28 cellular contexts compared by ENCODE assay signal in genomic region chr17:40150215-40150614, GRCh38. TPM values are rescaled to one million over a fixed set of nuclear protein-coding genes. Genes with fewer than 3 reads are reported as not detected.
DNase-seq lines count a peak whose midpoint lies in the region; ATAC-seq, FAIRE-seq and TF ChIP-seq lines count a peak whose summit lies in the region.
"Had no signal": no experiment of that assay in that cellular context is flagged by ENCODE, and none has a peak within 500 bp of the region (broad histone marks: within the 10 kb centered on the region; RNA-seq: fewer than 3 reads in every experiment).

No MANE protein-coding gene starts in this region.

- 0 out of 2 replicates have a peak, but pooled peaks cover 4% of the 10 kb centered on the region for H4K20me1 ChIP-seq in HepG2 (ENCODE audit: insufficient read depth, low read length)

- H2AFZ ChIP-seq in HepG2 (ENCODE audit: low read length): no peak overlapping the region

- no peak overlapping the region for H3K4me2 ChIP-seq in HepG2 (ENCODE audit: low read depth, low read length)
- H3K4me2 ChIP-seq: KMS-11 had no signal

- peaks cover 45% of the 10 kb centered on the region for H3K4me1 Mint-ChIP-seq in T-helper 17 cell

- H3K27me3 ChIP-seq in HepG2 (ENCODE audit: control insufficient read depth in 1 of 2, insufficient read depth in 2 of 2, low read length in 2 of 2) (no peaks in the 10 kb centered on the region), right lobe of liver (no peaks in the 10 kb centered on the region)
- H3K27me3 ChIP-seq: breast epithelium, sigmoid colon, SJCRH30, tibial nerve had no signal

- in situ Hi-C loops in HepG2 (cut with HindIII; ENCODE audit: extremely low pct_ligation_motif_present, low pct_unique_long_range_greater_than_20kb) (no loop called here), GM13977 (cut with MboI; ENCODE audit: low pct_unique_long_range_greater_than_20kb, low sequenced_read_pairs, unreplicated experiment) (no loop called here)

- FAIRE-seq in HepG2 (lab: Jason Lieb, UNC): no peak
- FAIRE-seq: GM18507, HTR-8/SVneo, islet of Langerhans, RCC 7860 had no signal

- TF ChIP-seq POLR2A in HepG2 (IDR thresholded peaks at IDR 0.05; ENCODE audit: insufficient read depth in 1 of 2, low read depth in 2 of 2, low read length in 2 of 2) (no peak), right lobe of liver (IDR thresholded peaks at IDR 0.05) (no peak)

- H3K27ac Mint-ChIP-seq in T-helper 17 cell: peak overlapping the region; percentile 54

- H3K27ac ChIP-seq in HepG2 (ENCODE audit: extremely low read length, insufficient read depth, low read length) (no peak overlapping the region), right lobe of liver (no peak overlapping the region)
- H3K27ac ChIP-seq: breast epithelium, coronary artery, KMS-11, sigmoid colon, SJCRH30, tibial nerve had no signal

- CTCF ChIA-PET in HepG2 (lab: Yijun Ruan, JAX; ENCODE audit: low intra/inter-chr PET ratio, low total read pairs): no interaction called here

- H3K36me3 ChIP-seq in HepG2 (replicated peaks in 1 of 2; ENCODE audit: control insufficient read depth in 1 of 2, insufficient read depth in 2 of 2, low read length in 2 of 2) (peaks cover 32 to 79% of the 10 kb centered on the region in 2 experiments), right lobe of liver (peaks cover 0 to 52% (median 15%) of the 10 kb centered on the region in 4 donors)
- H3K36me3 ChIP-seq: breast epithelium had no signal

- POLR2A ChIA-PET in HepG2 (lab: Yijun Ruan, JAX): interaction anchor here (0.5 to 0.9 kb wide), 3 partner anchors 35 to 39 kb away, joined by 3 to 5 read pairs (median 4); no protein-coding TSS in a partner anchor

- H3K4me3 ChIP-seq in HepG2 (replicated peaks in 1 of 3; ENCODE audit: insufficient read depth in 1 of 3, low read depth in 2 of 3, low read length in 3 of 3) (no peak overlapping the region), right lobe of liver (no peak overlapping the region), fibroblast of pulmonary artery (replicated peaks; ENCODE audit: low read depth, low read length) (no peak overlapping the region)
- H3K4me3 ChIP-seq: breast epithelium, coronary artery, sigmoid colon, SJCRH30, tibial nerve had no signal

- no peak for TF ChIP-seq RAD21 in HepG2 (CRISPR knock-in tag; IDR thresholded peaks at IDR 0.05)

- TF ChIP-seq CTCF in HepG2 (CRISPR knock-in tag; IDR thresholded peaks at IDR 0.05) (no peak), right lobe of liver (IDR thresholded peaks at IDR 0.05) (no peak), fibroblast of pulmonary artery (IDR thresholded peaks at IDR 0.05; ENCODE audit: low read length, missing control alignments) (no peak), GM13977 (IDR thresholded peaks at IDR 0.05; ENCODE audit: extremely low read depth, insufficient read depth, missing control alignments) (no peak)

- peak overlapping the region; percentile 25 for H3K4me3 Mint-ChIP-seq in T-helper 17 cell
- H3K4me3 Mint-ChIP-seq: effector memory CD8-positive, alpha-beta T cell; neural crest cell had no signal

- H3K4me1 ChIP-seq in HepG2 (ENCODE audit: insufficient read depth, low read length): peaks cover 12% of the 10 kb centered on the region
- peaks cover 0 to 4% (median 0%) of the 10 kb centered on the region in 4 donors for H3K4me1 ChIP-seq in right lobe of liver
- H3K4me1 ChIP-seq: breast epithelium, SJCRH30 had no signal

- no peak overlapping the region for H3K9ac ChIP-seq in HepG2 (ENCODE audit: insufficient read depth, low read depth, low read length)
- H3K9ac ChIP-seq: KMS-11 had no signal

- peaks cover 18% of the 10 kb centered on the region for H3K36me3 Mint-ChIP-seq in T-helper 17 cell (ENCODE audit: low read depth)

- intact Hi-C loops in HepG2 (cut with micrococcal nuclease; ENCODE audit: unreplicated experiment): no loop called here
- intact Hi-C loops in right lobe of liver (cut with DNase I): no loop called here

- 83% methylated on average over 4 of the region's 4 CpGs for WGBS in HepG2 (ENCODE audit: low lambda C conversion rate)
- 66% methylated on average over 4 of the region's 4 CpGs for WGBS in right lobe of liver (ENCODE audit: insufficient coverage, low coverage, low lambda C conversion rate, missing lambda C conversion rate)

- no TSS peak for BruUV-seq in HepG2 (replicated peaks; lab: Mats Ljungman, UMichigan)

- ATAC-seq in HepG2: no peak
- no peak for ATAC-seq in right lobe of liver
- ATAC-seq in T-helper 17 cell: no peak
- ATAC-seq in GM21737 (IDR thresholded peaks at IDR 0.05; ENCODE audit: unreplicated experiment): no peak
- ATAC-seq in GM19455 (IDR thresholded peaks at IDR 0.05; ENCODE audit: unreplicated experiment): no peak
- ATAC-seq: effector memory CD8-positive, alpha-beta T cell; esophagus mucosa had no signal

- no peak for DNase-seq in HepG2 (ENCODE audit: low spot score)
- DNase-seq in right lobe of liver: no peak
- no peak for DNase-seq in T-helper 17 cell
- peak; percentile 15 for DNase-seq in fibroblast of pulmonary artery (ENCODE audit: low read depth)
- no peak for DNase-seq in GM13977 (ENCODE audit: low spot score)
- DNase-seq: activated CD4-positive, alpha-beta T cell treated with anti-CD3 and anti-CD28 coated beads for 48 hours; activated naive CD4-positive, alpha-beta T cell; amygdala; effector memory CD8-positive, alpha-beta T cell; GDM1; NCI-H1048; NCI-H1694 treated with DMSO at 0.1 percent for 48 hours; NCI-H2171 treated with DMSO at 0.1 percent for 48 hours; NCI-H526; sigmoid colon; SJCRH30 had no signal

- H3K27me3 Mint-ChIP-seq in T-helper 17 cell: no peaks in the 10 kb centered on the region
- H3K27me3 Mint-ChIP-seq: effector memory CD8-positive, alpha-beta T cell had no signal

- no peaks in the 10 kb centered on the region for H3K9me3 ChIP-seq in HepG2 (ENCODE audit: low read length)
- no peaks in the 10 kb centered on the region for H3K9me3 ChIP-seq in right lobe of liver
- no peaks in the 10 kb centered on the region for H3K9me3 ChIP-seq in T-helper 17 cell (ENCODE audit: control insufficient read depth, low read length, poor library complexity, severe bottlenecking)
- H3K9me3 ChIP-seq: breast epithelium, sigmoid colon, SJCRH30, tibial nerve had no signal

- TF ChIP-seq EP300 in HepG2 (IDR thresholded peaks at IDR 0.05; ENCODE audit: low read depth in 2 of 2, low read length in 2 of 2) (no peak), HepG2 (CRISPR knock-in tag; IDR thresholded peaks at IDR 0.05; ENCODE audit: borderline replicate concordance) (no peak)

- peaks cover 53% of the 10 kb centered on the region for H3K79me2 ChIP-seq in HepG2 (ENCODE audit: insufficient read depth, low read length)

RNA-seq across cellular contexts. Expression of gene CASC3, which starts 9.9 kb away (rescaled TPM):
- total RNA-seq in HepG2 (2016; rRNA removed; fragmentation: Illumina TruSeq; extraction: Trizol) (29.6 and 30.8 TPM in 2 replicates), right lobe of liver (10 to 100 TPM; 19.6 to 31.5 (median 25.9) TPM), T-helper 17 cell (100 to 1,000 TPM; 168 to 176 TPM)
- 27.8 and 32.3 TPM in 2 replicates for total RNA-seq in HepG2 (2016; cell fraction: cytosol; rRNA removed; fragmentation: Illumina TruSeq; extraction: Trizol; ENCODE audit: low read depth)
- 26.4 and 32.2 TPM in 2 replicates for total RNA-seq in HepG2 (2016; cell fraction: insoluble cytoplasmic fraction; rRNA removed; fragmentation: Illumina TruSeq; extraction: Trizol)
- total RNA-seq in HepG2 (2016; cell fraction: membrane; rRNA removed; fragmentation: Illumina TruSeq; extraction: Trizol): 28.8 and 30.1 TPM in 2 replicates
- 30.8 and 38.1 TPM in 2 replicates for total RNA-seq in HepG2 (2016; cell fraction: nucleus; rRNA removed; fragmentation: Illumina TruSeq; extraction: Trizol)
- 60.9 and 62.9 TPM in 2 replicates for polyA plus RNA-seq in HepG2 (2011; rRNA removed)
- 25.1 and 35.9 TPM in 2 replicates for polyA plus RNA-seq in HepG2 (2011; cell fraction: cytosol; rRNA removed)
- polyA plus RNA-seq in HepG2 (2011; cell fraction: nucleus; rRNA removed): 142 and 152 TPM in 2 replicates
- polyA plus RNA-seq in HepG2 (2012): 70.7 and 76.1 TPM in 2 replicates
- polyA plus RNA-seq in HepG2 (2016; cell fraction: cytosol; fragmentation: Illumina TruSeq; extraction: Trizol; ENCODE audit: low read depth): 5.4 and 6.1 TPM in 2 replicates
- polyA plus RNA-seq in HepG2 (2016; cell fraction: insoluble cytoplasmic fraction; fragmentation: Illumina TruSeq; extraction: Trizol; ENCODE audit: low read depth): 32.0 and 41.3 TPM in 2 replicates
- polyA plus RNA-seq in HepG2 (2016; cell fraction: membrane; fragmentation: Illumina TruSeq; extraction: Trizol; ENCODE audit: low read depth): 18.7 and 20.0 TPM in 2 replicates
- polyA plus RNA-seq in HepG2 (2016; cell fraction: nucleus; fragmentation: Illumina TruSeq; extraction: Trizol; ENCODE audit: insufficient read depth, low read depth): 74.6 and 84.0 TPM in 2 replicates
- polyA minus RNA-seq in HepG2 (2011; rRNA and poly(A)+ RNA removed; ENCODE audit: low replicate concordance): 60.8 and 70.8 TPM in 2 replicates
- polyA minus RNA-seq in HepG2 (2011; cell fraction: cytosol; rRNA and poly(A)+ RNA removed): 20.8 and 24.8 TPM in 2 replicates
- 59.5 and 60.8 TPM in 2 replicates for polyA minus RNA-seq in HepG2 (2011; cell fraction: nucleus; rRNA and poly(A)+ RNA removed)

RNA-seq across cellular contexts. Expression of gene RAPGEFL1, which starts 27.1 kb away (rescaled TPM):
- 1.1 and 4.5 TPM in 2 replicates for total RNA-seq in HepG2 (2016; rRNA removed; fragmentation: Illumina TruSeq; extraction: Trizol)
- 1.5 and 1.9 TPM in 2 replicates for total RNA-seq in HepG2 (2016; cell fraction: cytosol; rRNA removed; fragmentation: Illumina TruSeq; extraction: Trizol; ENCODE audit: low read depth)
- 1.3 and 2.7 TPM in 2 replicates for total RNA-seq in HepG2 (2016; cell fraction: insoluble cytoplasmic fraction; rRNA removed; fragmentation: Illumina TruSeq; extraction: Trizol)
- 1.7 TPM in 2 replicates for total RNA-seq in HepG2 (2016; cell fraction: membrane; rRNA removed; fragmentation: Illumina TruSeq; extraction: Trizol)
- total RNA-seq in HepG2 (2016; cell fraction: nucleus; rRNA removed; fragmentation: Illumina TruSeq; extraction: Trizol): 4.2 and 4.8 TPM in 2 replicates
- 7.3 and 7.8 TPM in 2 replicates for polyA plus RNA-seq in HepG2 (2011; rRNA removed)
- 1.8 and 1.9 TPM in 2 replicates for polyA plus RNA-seq in HepG2 (2011; cell fraction: cytosol; rRNA removed)
- polyA plus RNA-seq in HepG2 (2011; cell fraction: nucleus; rRNA removed): 53.9 and 60.7 TPM in 2 replicates
- 6.4 and 8.2 TPM in 2 replicates for polyA plus RNA-seq in HepG2 (2012)
- polyA plus RNA-seq in HepG2 (2016; cell fraction: cytosol; fragmentation: Illumina TruSeq; extraction: Trizol; ENCODE audit: low read depth): 0.27 and 0.35 TPM in 2 replicates
- polyA plus RNA-seq in HepG2 (2016; cell fraction: insoluble cytoplasmic fraction; fragmentation: Illumina TruSeq; extraction: Trizol; ENCODE audit: low read depth): 1.6 and 2.4 TPM in 2 replicates
- 0.85 and 0.91 TPM in 2 replicates for polyA plus RNA-seq in HepG2 (2016; cell fraction: membrane; fragmentation: Illumina TruSeq; extraction: Trizol; ENCODE audit: low read depth)
- 23.6 and 26.4 TPM in 2 replicates for polyA plus RNA-seq in HepG2 (2016; cell fraction: nucleus; fragmentation: Illumina TruSeq; extraction: Trizol; ENCODE audit: insufficient read depth, low read depth)
- polyA minus RNA-seq in HepG2 (2011; rRNA and poly(A)+ RNA removed; ENCODE audit: low replicate concordance): 4.9 and 19.9 TPM in 2 replicates
- polyA minus RNA-seq in HepG2 (2011; cell fraction: cytosol; rRNA and poly(A)+ RNA removed): 0.53 and 1.3 TPM in 2 replicates
- 10.6 and 13.8 TPM in 2 replicates for polyA minus RNA-seq in HepG2 (2011; cell fraction: nucleus; rRNA and poly(A)+ RNA removed)
- 10 to 100 TPM in 1 of 6 experiments, 1 to 10 TPM in 5; 1.4 to 16.5 (median 4.4) TPM for total RNA-seq in right lobe of liver
- 10 to 100 TPM in 1 of 2 donors, 1 to 10 TPM in 1; 6.9 to 10.5 TPM for total RNA-seq in T-helper 17 cell

RNA-seq across cellular contexts. Expression of gene MSL1, which starts 28.4 kb away (rescaled TPM):
- total RNA-seq in HepG2 (2016; rRNA removed; fragmentation: Illumina TruSeq; extraction: Trizol): 76.1 and 88.5 TPM in 2 replicates
- total RNA-seq in HepG2 (2016; cell fraction: cytosol; rRNA removed; fragmentation: Illumina TruSeq; extraction: Trizol; ENCODE audit: low read depth): 23.3 and 23.6 TPM in 2 replicates
- total RNA-seq in HepG2 (2016; cell fraction: insoluble cytoplasmic fraction; rRNA removed; fragmentation: Illumina TruSeq; extraction: Trizol): 62.6 and 89.2 TPM in 2 replicates
- total RNA-seq in HepG2 (2016; cell fraction: membrane; rRNA removed; fragmentation: Illumina TruSeq; extraction: Trizol): 50.5 and 57.1 TPM in 2 replicates
- total RNA-seq in HepG2 (2016; cell fraction: nucleus; rRNA removed; fragmentation: Illumina TruSeq; extraction: Trizol): 82.0 and 93.0 TPM in 2 replicates
- polyA plus RNA-seq in HepG2 (2011; rRNA removed): 54.6 and 63.8 TPM in 2 replicates
- polyA plus RNA-seq in HepG2 (2011; cell fraction: cytosol; rRNA removed): 19.7 and 28.8 TPM in 2 replicates
- polyA plus RNA-seq in HepG2 (2011; cell fraction: nucleus; rRNA removed): 90.9 and 114 TPM in 2 replicates
- 89.3 and 98.8 TPM in 2 replicates for polyA plus RNA-seq in HepG2 (2012)
- 10.1 and 10.5 TPM in 2 replicates for polyA plus RNA-seq in HepG2 (2016; cell fraction: cytosol; fragmentation: Illumina TruSeq; extraction: Trizol; ENCODE audit: low read depth)
- polyA plus RNA-seq in HepG2 (2016; cell fraction: insoluble cytoplasmic fraction; fragmentation: Illumina TruSeq; extraction: Trizol; ENCODE audit: low read depth): 77.5 and 94.3 TPM in 2 replicates
- polyA plus RNA-seq in HepG2 (2016; cell fraction: membrane; fragmentation: Illumina TruSeq; extraction: Trizol; ENCODE audit: low read depth): 34.7 and 36.6 TPM in 2 replicates
- 173 TPM in 2 replicates for polyA plus RNA-seq in HepG2 (2016; cell fraction: nucleus; fragmentation: Illumina TruSeq; extraction: Trizol; ENCODE audit: insufficient read depth, low read depth)
- 21.1 and 21.8 TPM in 2 replicates for polyA minus RNA-seq in HepG2 (2011; rRNA and poly(A)+ RNA removed; ENCODE audit: low replicate concordance)
- polyA minus RNA-seq in HepG2 (2011; cell fraction: cytosol; rRNA and poly(A)+ RNA removed): 50.3 and 50.4 TPM in 2 replicates
- polyA minus RNA-seq in HepG2 (2011; cell fraction: nucleus; rRNA and poly(A)+ RNA removed): 107 and 131 TPM in 2 replicates
- 10 to 100 TPM; 31.1 to 43.8 (median 36.0) TPM for total RNA-seq in right lobe of liver
- 100 to 1,000 TPM; 101 to 106 TPM for total RNA-seq in T-helper 17 cell

RNA-seq across cellular contexts. Expression of gene NR1D1, which starts 49.8 kb away (rescaled TPM):
- total RNA-seq in HepG2 (2016; rRNA removed; fragmentation: Illumina TruSeq; extraction: Trizol) (1.4 and 2.1 TPM in 2 replicates), right lobe of liver (10 to 100 TPM in 4 of 6 experiments, 1 to 10 TPM in 2; 6.9 to 29.8 (median 16.0) TPM), T-helper 17 cell (100 to 1,000 TPM; 102 to 145 TPM)
- 0.88 and 1.1 TPM in 2 replicates for total RNA-seq in HepG2 (2016; cell fraction: cytosol; rRNA removed; fragmentation: Illumina TruSeq; extraction: Trizol; ENCODE audit: low read depth)
- 1.2 and 1.8 TPM in 2 replicates for total RNA-seq in HepG2 (2016; cell fraction: insoluble cytoplasmic fraction; rRNA removed; fragmentation: Illumina TruSeq; extraction: Trizol)
- 2.2 and 2.4 TPM in 2 replicates for total RNA-seq in HepG2 (2016; cell fraction: membrane; rRNA removed; fragmentation: Illumina TruSeq; extraction: Trizol)
- 3.4 and 4.3 TPM in 2 replicates for total RNA-seq in HepG2 (2016; cell fraction: nucleus; rRNA removed; fragmentation: Illumina TruSeq; extraction: Trizol)
- polyA plus RNA-seq in HepG2 (2011; rRNA removed): 2.7 and 3.6 TPM in 2 replicates
- polyA plus RNA-seq in HepG2 (2011; cell fraction: cytosol; rRNA removed): 1.5 and 1.6 TPM in 2 replicates
- 20.3 and 22.7 TPM in 2 replicates for polyA plus RNA-seq in HepG2 (2011; cell fraction: nucleus; rRNA removed)
- polyA plus RNA-seq in HepG2 (2012): 11.1 and 19.6 TPM in 2 replicates
- 0.95 and 1.1 TPM in 2 replicates for polyA plus RNA-seq in HepG2 (2016; cell fraction: cytosol; fragmentation: Illumina TruSeq; extraction: Trizol; ENCODE audit: low read depth)
- 3.8 and 5.8 TPM in 2 replicates for polyA plus RNA-seq in HepG2 (2016; cell fraction: insoluble cytoplasmic fraction; fragmentation: Illumina TruSeq; extraction: Trizol; ENCODE audit: low read depth)
- 2.5 and 3.4 TPM in 2 replicates for polyA plus RNA-seq in HepG2 (2016; cell fraction: membrane; fragmentation: Illumina TruSeq; extraction: Trizol; ENCODE audit: low read depth)
- polyA plus RNA-seq in HepG2 (2016; cell fraction: nucleus; fragmentation: Illumina TruSeq; extraction: Trizol; ENCODE audit: insufficient read depth, low read depth): 9.5 and 10.0 TPM in 2 replicates
- 3.3 and 6.7 TPM in 2 replicates for polyA minus RNA-seq in HepG2 (2011; rRNA and poly(A)+ RNA removed; ENCODE audit: low replicate concordance)
- polyA minus RNA-seq in HepG2 (2011; cell fraction: cytosol; rRNA and poly(A)+ RNA removed): 4.5 and 6.5 TPM in 2 replicates
- 7.6 and 8.1 TPM in 2 replicates for polyA minus RNA-seq in HepG2 (2011; cell fraction: nucleus; rRNA and poly(A)+ RNA removed)
